14 cellular contexts compared by ENCODE assay signal in the genomic region with DNA sequence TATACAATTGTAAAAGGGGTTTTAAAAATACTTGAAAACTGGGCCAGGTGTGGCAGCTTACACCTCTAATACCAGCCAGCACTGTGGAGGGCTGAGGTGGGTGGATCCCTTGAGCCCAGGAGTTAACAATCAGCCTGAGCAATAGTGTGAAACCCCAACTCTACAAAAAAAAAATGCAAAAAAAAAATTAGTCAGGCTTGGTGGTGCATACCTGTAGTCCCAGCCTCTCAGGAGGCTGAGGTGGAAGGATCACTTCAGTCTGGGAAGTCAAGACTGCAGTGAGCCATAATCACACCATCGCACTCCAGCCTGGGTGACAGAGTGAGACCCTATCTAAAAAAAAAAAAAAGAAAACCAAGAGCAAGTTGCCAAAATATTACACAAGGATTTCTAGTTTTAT.
DNase-seq lines count a peak whose midpoint lies in the region; ATAC-seq and TF ChIP-seq lines count a peak whose summit lies in the region.
"Had no signal": no experiment of that assay in that cellular context is flagged by ENCODE, and none has a peak within 500 bp of the region (broad histone marks: within the 10 kb centered on the region; RNA-seq: fewer than 3 reads in every experiment).

No MANE protein-coding gene starts in this region.

- H3K9ac ChIP-seq in colonic mucosa (ENCODE audit: low read depth in 2 of 2, low read length in 2 of 2), result no peak overlapping the region

- DNase-seq in CD8-positive, alpha-beta memory T cell, result peak in 4 of 5 donors; percentile 14 to 76 (median 45)
- DNase-seq in activated naive CD8-positive, alpha-beta T cell treated with anti-CD3 and anti-CD28 coated beads for 36 hours, result peak; percentile 40
- no peak for DNase-seq in superior temporal gyrus (ENCODE audit: extremely low spot score)
- DNase-seq in SW 1271 (lab: John Stamatoyannopoulos, UW), result no peak
- DNase-seq in colonic mucosa, result no peak
- DNase-seq: gastrocnemius medialis, GDM1, NCI-H1105, nucleus accumbens, SJCRH30 had no signal

- peak overlapping the region; percentile 83 to 99 (median 96) for H3K27ac Mint-ChIP-seq in CD8-positive, alpha-beta memory T cell
- peak overlapping the region; percentile 77 for H3K27ac Mint-ChIP-seq in activated naive CD8-positive, alpha-beta T cell treated with anti-CD3 and anti-CD28 coated beads for 36 hours
- H3K27ac Mint-ChIP-seq: IgD-negative memory B cell had no signal

- H3K4me3 Mint-ChIP-seq in CD8-positive, alpha-beta memory T cell, result peak overlapping the region; percentile 62 to 90 (median 77)
- peak overlapping the region; percentile 32 for H3K4me3 Mint-ChIP-seq in activated naive CD8-positive, alpha-beta T cell treated with anti-CD3 and anti-CD28 coated beads for 36 hours

- no peak overlapping the region for H3K4me3 ChIP-seq in CD8-positive, alpha-beta memory T cell (ENCODE audit: low read length)
- H3K4me3 ChIP-seq in colonic mucosa, result no peak overlapping the region
- H3K4me3 ChIP-seq: gastrocnemius medialis, SJCRH30 had no signal

- peaks cover 14 to 36% (median 29%) of the 10 kb centered on the region in 5 donors for H3K9me3 Mint-ChIP-seq in CD8-positive, alpha-beta memory T cell
- H3K9me3 Mint-ChIP-seq in activated naive CD8-positive, alpha-beta T cell treated with anti-CD3 and anti-CD28 coated beads for 36 hours, result peaks cover 34% of the 10 kb centered on the region

- POLR2A ChIA-PET in CD8-positive, alpha-beta memory T cell (lab: Charles Lee), result interaction anchor here (0.8 to 1.5 kb wide), 3 partner anchors 11 to 40 kb away, joined by 3 to 4 read pairs (median 4); no protein-coding TSS in a partner anchor

- H3K36me3 ChIP-seq in CD8-positive, alpha-beta memory T cell (ENCODE audit: insufficient read depth, low read length), result no peaks in the 10 kb centered on the region
- no peaks in the 10 kb centered on the region for H3K36me3 ChIP-seq in colonic mucosa
- H3K36me3 ChIP-seq: gastrocnemius medialis, SJCRH30 had no signal

- CTCF ChIA-PET in CD8-positive, alpha-beta memory T cell (lab: Charles Lee), result no interaction called here

- H3K27me3 Mint-ChIP-seq in CD8-positive, alpha-beta memory T cell, result no peaks in the 10 kb centered on the region
- H3K27me3 Mint-ChIP-seq in activated naive CD8-positive, alpha-beta T cell treated with anti-CD3 and anti-CD28 coated beads for 36 hours, result no peaks in the 10 kb centered on the region
- H3K27me3 Mint-ChIP-seq: IgD-negative memory B cell had no signal

- peaks cover 68 to 88% (median 85%) of the 10 kb centered on the region in 3 donors for H3K4me1 Mint-ChIP-seq in CD8-positive, alpha-beta memory T cell
- peaks cover 43% of the 10 kb centered on the region for H3K4me1 Mint-ChIP-seq in activated naive CD8-positive, alpha-beta T cell treated with anti-CD3 and anti-CD28 coated beads for 36 hours

- peaks cover 8% of the 10 kb centered on the region for H3K9me3 ChIP-seq in CD8-positive, alpha-beta memory T cell (ENCODE audit: low read length)
- H3K9me3 ChIP-seq in colonic mucosa, result no peaks in the 10 kb centered on the region
- H3K9me3 ChIP-seq: gastrocnemius medialis, SJCRH30 had no signal

- intact Hi-C loops in colonic mucosa (cut with DNase I), result no loop called here

- peak; percentile 41 for ATAC-seq in GM18517 (IDR thresholded peaks at IDR 0.05; ENCODE audit: unreplicated experiment)
- ATAC-seq in HG03457 (IDR thresholded peaks at IDR 0.05; ENCODE audit: unreplicated experiment), result peak; percentile 44
- ATAC-seq in GM21576 (IDR thresholded peaks at IDR 0.05; ENCODE audit: unreplicated experiment), result no peak
- ATAC-seq: gastrocnemius medialis had no signal

- peaks cover 20 to 57% (median 47%) of the 10 kb centered on the region in 3 donors for H3K36me3 Mint-ChIP-seq in CD8-positive, alpha-beta memory T cell
- H3K36me3 Mint-ChIP-seq in activated naive CD8-positive, alpha-beta T cell treated with anti-CD3 and anti-CD28 coated beads for 36 hours, result peaks cover 60% of the 10 kb centered on the region

- peaks cover 35% of the 10 kb centered on the region for H3K4me1 ChIP-seq in CD8-positive, alpha-beta memory T cell (ENCODE audit: insufficient read depth, low read length)
- H3K4me1 ChIP-seq in colonic mucosa, result no peaks in the 10 kb centered on the region
- H3K4me1 ChIP-seq: gastrocnemius medialis, SJCRH30 had no signal

- no peaks in the 10 kb centered on the region for H3K27me3 ChIP-seq in CD8-positive, alpha-beta memory T cell (ENCODE audit: insufficient read depth, low read length, poor library complexity, severe bottlenecking)
- no peaks in the 10 kb centered on the region for H3K27me3 ChIP-seq in colonic mucosa
- H3K27me3 ChIP-seq: gastrocnemius medialis, SJCRH30 had no signal

- no peak overlapping the region for H3K27ac ChIP-seq in CD8-positive, alpha-beta memory T cell (ENCODE audit: low read depth, low read length)
- H3K27ac ChIP-seq in colonic mucosa, result no peak overlapping the region
- H3K27ac ChIP-seq: gastrocnemius medialis, SJCRH30 had no signal

- no peak for TF ChIP-seq CTCF in colonic mucosa (IDR thresholded peaks at IDR 0.05)

Comparison
In these comparisons a context has a peak if more than half of its experiments do, and no peak if none do; other contexts are left out.
1. DNase-seq: peak in CD8-positive, alpha-beta memory T cell (4 of 5) and activated naive CD8-positive, alpha-beta T cell treated with anti-CD3 and anti-CD28 coated beads for 36 hours (single experiment); none in superior temporal gyrus (single experiment), SW 1271 (0 of 2) and colonic mucosa (single experiment).